In genomic region chr16:77784441-77785356, GRCh38 we compare ENCODE assay signal across 11 cellular contexts. TPM values are rescaled to one million over a fixed set of nuclear protein-coding genes. Genes with fewer than 3 reads are reported as not detected.
DNase-seq lines count a peak whose midpoint lies in the region; ATAC-seq, FAIRE-seq and TF ChIP-seq lines count a peak whose summit lies in the region.
"Had no signal": no experiment of that assay in that cellular context is flagged by ENCODE, and none has a peak within 500 bp of the region (broad histone marks: within the 10 kb centered on the region; RNA-seq: fewer than 3 reads in every experiment).

No MANE protein-coding gene starts in this region.

- H3K14ac ChIP-seq in H9 (ENCODE audit: insufficient read depth, low read length): no peak overlapping the region

- H2BK12ac ChIP-seq in H9 (ENCODE audit: insufficient read length, low read depth, low read length): no peak overlapping the region

- H3K56ac ChIP-seq in H9 (ENCODE audit: insufficient read length, low read depth, low read length): no peak overlapping the region

- RAD21 ChIA-PET in GM12878 (lab: Charles Lee; ENCODE audit: unreplicated experiment): no interaction called here

- H3K4me1 ChIP-seq in DND-41 (ENCODE audit: insufficient read depth, low read length): no peaks in the 10 kb centered on the region
- no peaks in the 10 kb centered on the region; the same call in 1 of the 2 replicates for H3K4me1 ChIP-seq in H9 (ENCODE audit: insufficient read depth, low read length)
- H3K4me1 ChIP-seq in GM12878 (ENCODE audit: control insufficient read depth, insufficient read depth, low read length): no peaks in the 10 kb centered on the region

- H3K36me3 Mint-ChIP-seq in H9 (ENCODE audit: insufficient read depth in 1 of 3, low read depth in 3 of 3) (peaks cover 2 to 6% (median 5%) of the 10 kb centered on the region in 3 experiments; a peak in 4 of 7 replicates), WTC11 (peaks cover 4% of the 10 kb centered on the region)

- no peak overlapping the region for H2AK5ac ChIP-seq in H9 (ENCODE audit: insufficient read length, low read length)

- DNase-seq in DND-41: no peak
- DNase-seq in H9: no peak
- DNase-seq in GM12878 (ENCODE audit: low read depth, low spot score): no peak
- DNase-seq in WTC11 (ENCODE audit: low spot score): no peak
- no peak for DNase-seq in NCI-H1092 treated with DMSO at 0.1 percent for 48 hours (lab: John Stamatoyannopoulos, UW)
- DNase-seq: activated CD4-positive, alpha-beta T cell treated with anti-CD3 and anti-CD28 coated beads, Interleukin-2, amount 50 U/mL, for 4 hours; caudate nucleus; NCI-H1105 treated with DMSO at 0.1 percent for 48 hours had no signal

- ATAC-seq in DND-41 (ENCODE audit: insufficient read depth, low read depth) (no peak), GM12878 (peak; percentile 41; the same call in 1 of the 3 replicates), WTC11 (no peak), GM19328 (IDR thresholded peaks at IDR 0.05; ENCODE audit: unreplicated experiment) (no peak), GM18861 (IDR thresholded peaks at IDR 0.05; ENCODE audit: unreplicated experiment) (no peak)

- H3K79me2 ChIP-seq in DND-41 (ENCODE audit: insufficient read depth, low read length) (no peaks in the 10 kb centered on the region), H9 (ENCODE audit: insufficient read depth, low read length) (no peaks in the 10 kb centered on the region), GM12878 (ENCODE audit: control insufficient read depth, insufficient read depth, low read length) (no peaks in the 10 kb centered on the region), neural cell (replicated peaks; ENCODE audit: insufficient read depth, low read length) (peaks cover 8% of the 10 kb centered on the region)

- no peak overlapping the region for H3T11ph ChIP-seq in H9 (ENCODE audit: low read length)

- no peak overlapping the region for H2BK5ac ChIP-seq in H9 (ENCODE audit: insufficient read length, low read length)

- H3K4me3 ChIP-seq in DND-41 (ENCODE audit: low read depth in 1 of 2, low read length in 2 of 2) (no peak overlapping the region), GM12878 (no peak overlapping the region), neural cell (ENCODE audit: low read length) (no peak overlapping the region)

- H3K27ac Mint-ChIP-seq in H9: no peak overlapping the region
- H3K27ac Mint-ChIP-seq in WTC11: no peak overlapping the region

- H4K20me1 ChIP-seq in DND-41 (ENCODE audit: insufficient read depth, low read length): no peaks in the 10 kb centered on the region
- no peaks in the 10 kb centered on the region for H4K20me1 ChIP-seq in H9 (ENCODE audit: control insufficient read depth, insufficient read depth, insufficient read length)
- no peaks in the 10 kb centered on the region for H4K20me1 ChIP-seq in GM12878 (ENCODE audit: control insufficient read depth, insufficient read depth)
- H4K20me1 ChIP-seq in neural cell (ENCODE audit: insufficient read depth): no peaks in the 10 kb centered on the region

- SMC1A ChIA-PET in GM12878 (lab: Charles Lee; ENCODE audit: uncharacterized antibody, unreplicated experiment): no interaction called here

- H3K23ac ChIP-seq in H9 (ENCODE audit: insufficient read length, low read depth, low read length): no peak overlapping the region

- TF ChIP-seq RAD21 in GM12878 (IDR thresholded peaks at IDR 0.05; ENCODE audit: insufficient read depth, low read depth, low read length) (no peak), neural cell (conservative IDR thresholded peaks at IDR 0.05) (no peak)

- no peak overlapping the region for H4K91ac ChIP-seq in H9 (ENCODE audit: insufficient read length, low read depth, low read length)

- H3K27me3 Mint-ChIP-seq in H9 (ENCODE audit: low read depth) (peaks cover 34% of the 10 kb centered on the region), WTC11 (ENCODE audit: low read depth) (peaks cover 37% of the 10 kb centered on the region)

- CTCF ChIA-PET in GM12878 (lab: Yijun Ruan, JAX) (interaction anchor here (1.1 kb wide), 1 partner anchor 219 kb away, joined by 3 read pairs; no protein-coding TSS in a partner anchor), WTC11 (lab: Charles Lee) (interaction anchor here (0.6 to 1.2 kb wide), 7 partner anchors 38 to 733 kb away, joined by 3 to 5 read pairs (median 3); no protein-coding TSS in a partner anchor)

- H3K4ac ChIP-seq in H9 (ENCODE audit: low read depth, low read length): no peak overlapping the region

- in situ Hi-C loops in GM12878 (cut with MboI): no loop called here

- H3K36me3 ChIP-seq in DND-41 (ENCODE audit: insufficient read depth, low read length) (no peaks in the 10 kb centered on the region), GM12878 (ENCODE audit: control insufficient read depth in 2 of 2, insufficient read depth in 2 of 2, low read length in 1 of 2) (no peaks in the 10 kb centered on the region), neural cell (ENCODE audit: insufficient read depth, low read length) (no peaks in the 10 kb centered on the region)

- H3K9me3 Mint-ChIP-seq in H9 (peaks cover 0 to 6% of the 10 kb centered on the region in 2 experiments; a peak in 4 of 5 replicates), WTC11 (peaks cover 12% of the 10 kb centered on the region)

- H2BK20ac ChIP-seq in H9 (ENCODE audit: low read depth, low read length, poor library complexity, severe bottlenecking): no peak overlapping the region

- no peaks in the 10 kb centered on the region for H3K9me2 ChIP-seq in neural cell (ENCODE audit: insufficient read depth, low read length)

- no peak overlapping the region for H2BK15ac ChIP-seq in H9 (ENCODE audit: low read depth, low read length)

- H3K4me1 Mint-ChIP-seq in H9: peaks cover 16% of the 10 kb centered on the region in 2 experiments
- H3K4me1 Mint-ChIP-seq in WTC11: peaks cover 10% of the 10 kb centered on the region

- H3K9me3 ChIP-seq in DND-41 (ENCODE audit: insufficient read depth, low read length, severe bottlenecking) (no peaks in the 10 kb centered on the region), H9 (ENCODE audit: control insufficient read depth, low read depth, low read length) (no peaks in the 10 kb centered on the region), GM12878 (replicated peaks; ENCODE audit: control insufficient read depth, insufficient read depth, low read length) (no peaks in the 10 kb centered on the region), neural cell (ENCODE audit: low read length) (no peaks in the 10 kb centered on the region)

- no peak for TF ChIP-seq EP300 in GM12878 (IDR thresholded peaks at IDR 0.05; ENCODE audit: borderline replicate concordance in 1 of 2, control insufficient read depth in 1 of 2, low read depth in 2 of 2, low read length in 2 of 2)
- no peak for TF ChIP-seq EP300 in neural cell (conservative IDR thresholded peaks at IDR 0.05; ENCODE audit: poor library complexity, severe bottlenecking)

- intact Hi-C loops in GM12878 (cut with micrococcal nuclease; ENCODE audit: unreplicated experiment): loop anchor here (5.0 kb wide), 1 partner anchor 107 kb away; no protein-coding TSS in a partner anchor

- BruUV-seq in GM12878 (replicated peaks; lab: Mats Ljungman, UMichigan): no TSS peak

- no peak overlapping the region for H4K5ac ChIP-seq in H9 (ENCODE audit: insufficient read length, low read depth, low read length)

- no peak overlapping the region for H3K18ac ChIP-seq in H9 (ENCODE audit: insufficient read length, low read depth, low read length)

- H2AFZ ChIP-seq in DND-41 (ENCODE audit: low read depth, low read length) (no peak overlapping the region), H9 (ENCODE audit: low read length) (no peak overlapping the region), GM12878 (ENCODE audit: control insufficient read depth, low read depth, low read length) (no peak overlapping the region), neural cell (ENCODE audit: low read depth, low read length) (no peak overlapping the region)

- no peaks in the 10 kb centered on the region for H3K79me1 ChIP-seq in H9 (ENCODE audit: insufficient read depth, low read depth, low read length, poor library complexity, severe bottlenecking)

- FAIRE-seq in GM12878 (lab: Jason Lieb, UNC): no peak

- TF ChIP-seq POLR2A in GM12878 (IDR thresholded peaks at IDR 0.05; ENCODE audit: low read depth, low read length): no peak

- no peak overlapping the region for H4K8ac ChIP-seq in H9 (replicated peaks; ENCODE audit: insufficient read length, low read depth, low read length)

- H3K9ac ChIP-seq in DND-41 (ENCODE audit: low read depth, low read length) (no peak overlapping the region), H9 (ENCODE audit: extremely low read depth, insufficient read length, low read length) (no peak overlapping the region), GM12878 (ENCODE audit: control insufficient read depth, insufficient read depth, low read length) (no peak overlapping the region), neural cell (ENCODE audit: low read length) (no peak overlapping the region)

- H3K23me2 ChIP-seq in H9 (ENCODE audit: insufficient read length, low read depth, low read length, poor library complexity, severe bottlenecking): peaks cover 19% of the 10 kb centered on the region

- TF ChIP-seq CTCF in DND-41 (IDR thresholded peaks at IDR 0.05; ENCODE audit: borderline replicate concordance, extremely low read depth, low read length, poor library complexity, severe bottlenecking) (peak; percentile 45), H9 (conservative IDR thresholded peaks at IDR 0.05) (peak; percentile 46; the same call in 2 of the 3 replicates), GM12878 (IDR thresholded peaks at IDR 0.05 in 2 of 3, conservative IDR thresholded peaks at IDR 0.05 in 1 of 3; ENCODE audit: control insufficient read depth in 2 of 3, extremely low read depth in 1 of 3, insufficient read depth in 1 of 3, low read depth in 3 of 3, low read length in 3 of 3) (peak; percentile 13 to 16 (median 14); a peak in 2 of 6 replicates), neural cell (IDR thresholded peaks at IDR 0.05; ENCODE audit: poor library complexity, severe bottlenecking) (peak; percentile 36), WTC11 (IDR thresholded peaks at IDR 0.05) (no peak)

- no CpG with 5 or more reads among the region's 38 CpGs for WGBS in H9 (ENCODE audit: extremely low coverage, insufficient read length, low lambda C conversion rate)
- WGBS in GM12878 (ENCODE audit: insufficient coverage, insufficient replicate concordance, low lambda C conversion rate, missing lambda C conversion rate): 56% methylated on average over 34 of the region's 38 CpGs

- H3K4me2 ChIP-seq in DND-41 (ENCODE audit: insufficient read depth, low read length): no peak overlapping the region
- no peak overlapping the region for H3K4me2 ChIP-seq in H9 (ENCODE audit: insufficient read depth, insufficient read length, low read length)
- no peak overlapping the region for H3K4me2 ChIP-seq in GM12878 (ENCODE audit: control insufficient read depth, insufficient read depth)
- H3K4me2 ChIP-seq in neural cell (ENCODE audit: low read length): no peak overlapping the region

- no peaks in the 10 kb centered on the region for H3F3A ChIP-seq in neural cell (ENCODE audit: insufficient read depth, low read length, poor library complexity, severe bottlenecking)

- POLR2A ChIA-PET in GM12878 (lab: Charles Lee): no interaction called here
- POLR2A ChIA-PET in WTC11 (lab: Charles Lee): no interaction called here

- H3K4me3 Mint-ChIP-seq in H9: no peak overlapping the region
- no peak overlapping the region for H3K4me3 Mint-ChIP-seq in WTC11

- no peak overlapping the region for H3K27ac ChIP-seq in DND-41 (ENCODE audit: low read length)
- no peak overlapping the region for H3K27ac ChIP-seq in H9 (ENCODE audit: insufficient read length, low read depth, low read length)
- no peak overlapping the region for H3K27ac ChIP-seq in GM12878 (ENCODE audit: control insufficient read depth, insufficient read depth)
- no peak overlapping the region for H3K27ac ChIP-seq in neural cell (ENCODE audit: low read length)

- no peaks in the 10 kb centered on the region for H3K27me3 ChIP-seq in DND-41 (ENCODE audit: insufficient read depth, low read length, poor library complexity)
- H3K27me3 ChIP-seq in H9 (ENCODE audit: insufficient read depth, low read length): peaks cover 9% of the 10 kb centered on the region; the same call in 1 of the 2 replicates
- peaks cover 7 to 16% of the 10 kb centered on the region in 2 experiments for H3K27me3 ChIP-seq in GM12878 (replicated peaks in 1 of 2; ENCODE audit: control insufficient read depth in 2 of 2, insufficient read depth in 2 of 2, low read length in 1 of 2)
- H3K27me3 ChIP-seq in neural cell (ENCODE audit: insufficient read depth, low read depth, low read length): no peaks in the 10 kb centered on the region

- H2BK120ac ChIP-seq in H9 (ENCODE audit: low read depth, low read length, poor library complexity, severe bottlenecking): no peak overlapping the region

RNA-seq across cellular contexts. Expression of gene VAT1L, which starts 3.7 kb away (rescaled TPM):
- total RNA-seq in H9 (2021) (33.8 and 34.1 TPM in 2 replicates), GM12878 (2014; rRNA removed) (0.06 TPM in 1 of 2 replicates, not detected in the other), GM12878 (2014; rRNA removed; fragmentation: Illumina TruSeq; extraction: Trizol) (0.09 TPM in 1 of 2 replicates, not detected in the other), GM12878 (2021) (0.11 and 0.18 TPM in 2 replicates), WTC11 (2021) (19.1 to 22.2 TPM (median 22.0 TPM) in 3 replicates)
- not detected in 2 replicates for total RNA-seq in GM12878 (2013; cell fraction: nucleolus; rRNA removed)
- polyA plus RNA-seq in GM12878 (2011; ENCODE audit: low read depth): 0.08 TPM
- polyA plus RNA-seq in GM12878 (2011; rRNA removed) (not detected in 2 replicates), GM12878 (2014; fragmentation: Illumina TruSeq; extraction: Trizol) (0.10 TPM in 2 replicates), GM12878 (2014; fragmentation: Nextera tagmentation; extraction: Ambion mirVana) (not detected), GM12878 (2014; rRNA removed) (0.08 and 0.11 TPM in 2 replicates), GM12878 (2016; fragmentation: Nextera tagmentation; extraction: Ambion mirVana) (under 1 TPM in 1 of 2 experiments, not detected in 1; 0.13 TPM), neural cell (54.5 and 60.6 TPM in 2 replicates)
- not detected in 2 replicates for polyA plus RNA-seq in GM12878 (2011; cell fraction: cytosol; rRNA removed)
- not detected in 2 replicates for polyA plus RNA-seq in GM12878 (2011; cell fraction: nucleus; rRNA removed)
- polyA plus RNA-seq in GM12878 (2012): 0.08 and 0.24 TPM in 2 replicates
- polyA minus RNA-seq in GM12878 (2011; rRNA and poly(A)+ RNA removed): not detected in 2 replicates
- polyA minus RNA-seq in GM12878 (2011; cell fraction: cytosol; rRNA and poly(A)+ RNA removed): not detected in 2 replicates
- not detected in 2 replicates for polyA minus RNA-seq in GM12878 (2011; cell fraction: nucleus; rRNA and poly(A)+ RNA removed)
- polyA minus RNA-seq in neural cell: 71.8 and 77.7 TPM in 2 replicates

Comparison
In these comparisons a context has a peak if more than half of its experiments do, and no peak if none do; other contexts are left out.
1. RNA of gene VAT1L, which starts 3.7 kb away (total RNA-seq): 33.8 to 34.1 TPM in H9 and 19.1 to 22.2 TPM in WTC11; 0.06 to 0.18 TPM in GM12878; every median in the first group is over 10 times any median in the second.